In genomic region chr16:62213763-62214162, GRCh38 we compare ENCODE assay signal across 1 cellular context.
TF ChIP-seq lines count a peak whose summit lies in the region.

No MANE protein-coding gene starts in this region.

TF ChIP-seq in H1, 55 proteins besides CTCF, POLR2A, EP300 and RAD21 (continued from another document):
- TF ChIP-seq CHD7 (IDR thresholded peaks at IDR 0.05; ENCODE audit: insufficient replicate concordance, low read length) (no peak), PHF8 (conservative IDR thresholded peaks at IDR 0.05; ENCODE audit: low read depth, low read length) (no peak), SUZ12 (IDR thresholded peaks at IDR 0.05; ENCODE audit: low read length) (no peak), SRF (IDR thresholded peaks at IDR 0.05; ENCODE audit: low read depth, low read length) (no peak), YY1 (IDR thresholded peaks at IDR 0.05; ENCODE audit: low read depth, low read length) (peak; percentile 83), MAX (IDR thresholded peaks at IDR 0.05) (0 out of 2 replicates have a peak, but pooled peaks have one; percentile 28), BCL11A (IDR thresholded peaks at IDR 0.05; ENCODE audit: low read depth in 2 of 2, low read length in 2 of 2) (no peak), SIX5 (IDR thresholded peaks at IDR 0.05; ENCODE audit: low read depth, low read length) (no peak), NRF1 (IDR thresholded peaks at IDR 0.05; ENCODE audit: low read depth, low read length) (no peak), JUND (IDR thresholded peaks at IDR 0.05; ENCODE audit: low read length) (no peak), MAFK (IDR thresholded peaks at IDR 0.05; ENCODE audit: low read depth, low read length) (no peak), ATF3 (IDR thresholded peaks at IDR 0.05; ENCODE audit: insufficient read depth, low read depth, low read length) (peak; percentile 41; the same call in 1 of the 2 replicates), TCF12 (IDR thresholded peaks at IDR 0.05; ENCODE audit: low read depth, low read length) (peak; percentile 59; the same call in 1 of the 2 replicates), SP1 (IDR thresholded peaks at IDR 0.05; ENCODE audit: low read depth, low read length) (no peak), RNF2 (IDR thresholded peaks at IDR 0.05; ENCODE audit: borderline replicate concordance, low read depth, low read length, missing control alignments, poor library complexity, severe bottlenecking) (no peak), SIRT6 (IDR thresholded peaks at IDR 0.05; ENCODE audit: low read length) (no peak), POU5F1 (IDR thresholded peaks at IDR 0.05; ENCODE audit: low read depth, low read length) (no peak), EZH2 (IDR thresholded peaks at IDR 0.05; ENCODE audit: low read depth, low read length, severe bottlenecking) (no peak), SP2 (IDR thresholded peaks at IDR 0.05; ENCODE audit: low read length) (no peak), SAP30 (IDR thresholded peaks at IDR 0.05; ENCODE audit: insufficient read depth, insufficient replicate concordance, low read length) (no peak), KDM4A (IDR thresholded peaks at IDR 0.05; ENCODE audit: low read depth, low read length, severe bottlenecking) (no peak), CEBPB (IDR thresholded peaks at IDR 0.05; ENCODE audit: low read depth, low read length) (no peak)
